1 cellular context compared by ENCODE assay signal in the genomic region with DNA sequence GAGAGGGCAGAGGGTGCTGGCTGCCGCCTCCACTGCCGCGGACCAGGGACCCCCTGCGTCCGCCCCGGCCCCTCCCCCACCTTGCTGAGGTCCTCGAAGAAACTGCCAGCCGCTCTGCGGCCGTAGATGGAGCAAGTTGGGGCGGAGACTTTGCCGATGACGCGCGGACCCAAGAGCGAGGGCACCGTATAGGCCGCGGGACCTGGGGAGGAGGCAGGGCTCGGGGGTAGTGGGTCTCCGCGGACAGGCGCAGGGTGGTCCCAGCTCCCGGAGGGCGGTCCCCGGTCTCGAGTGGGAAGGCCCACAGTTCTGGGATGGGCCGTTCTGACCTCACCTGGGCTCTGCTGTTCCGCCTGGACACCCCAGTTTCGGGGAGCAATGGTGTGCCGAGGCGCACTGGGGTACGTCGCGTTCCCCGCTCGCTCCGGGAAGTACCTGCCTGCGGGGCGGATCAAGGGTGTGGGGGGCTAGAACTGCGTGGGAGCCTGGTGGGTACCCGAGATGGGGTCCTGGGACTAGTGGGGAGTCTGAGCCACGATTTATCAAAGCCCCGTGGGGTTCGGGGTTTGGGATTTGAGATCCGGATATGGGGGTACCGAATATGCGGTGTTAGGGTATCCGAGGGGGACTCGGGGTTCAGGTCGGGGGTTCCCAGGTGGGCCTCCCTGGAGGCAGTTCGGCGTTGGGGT.
A peak's percentile ranks its signal among the peaks of the same experiment; 100 is the strongest.
TF ChIP-seq lines count a peak whose summit lies in the region.

No MANE protein-coding gene starts in this region.

TF ChIP-seq in HepG2, 621 proteins besides CTCF, POLR2A, EP300 and RAD21 (continued from another document and continues in another):
- TF ChIP-seq ZFP82 (CRISPR knock-in tag; IDR thresholded peaks at IDR 0.05; ENCODE audit: borderline replicate concordance) (peak; percentile 48; the same call in 1 of the 2 replicates), ZNF746 (CRISPR knock-in tag; IDR thresholded peaks at IDR 0.05) (no peak), SMYD3 (CRISPR knock-in tag; IDR thresholded peaks at IDR 0.05) (peak; percentile 79; the same call in 1 of the 2 replicates), ZNF326 (CRISPR knock-in tag; IDR thresholded peaks at IDR 0.05; ENCODE audit: borderline replicate concordance) (no peak), MXD1 (CRISPR knock-in tag; IDR thresholded peaks at IDR 0.05) (no peak), HIVEP1 (CRISPR knock-in tag; IDR thresholded peaks at IDR 0.05) (no peak), FOSL1 (CRISPR knock-in tag; IDR thresholded peaks at IDR 0.05; ENCODE audit: borderline replicate concordance) (no peak), DNMT1 (CRISPR knock-in tag; IDR thresholded peaks at IDR 0.05) (no peak), GATAD2A (CRISPR knock-in tag; IDR thresholded peaks at IDR 0.05) (no peak), SMARCC2 (IDR thresholded peaks at IDR 0.05) (no peak), LBX2 (CRISPR knock-in tag; IDR thresholded peaks at IDR 0.05; ENCODE audit: borderline replicate concordance) (no peak), EED (CRISPR knock-in tag; IDR thresholded peaks at IDR 0.05) (0 out of 2 replicates have a peak, but pooled peaks have one; percentile 38), JDP2 (CRISPR knock-in tag; IDR thresholded peaks at IDR 0.05; ENCODE audit: borderline replicate concordance) (no peak), POLR2G (IDR thresholded peaks at IDR 0.05; ENCODE audit: low read depth, low read length) (peak; percentile 8; the same call in 1 of the 2 replicates), ZNF792 (CRISPR knock-in tag; IDR thresholded peaks at IDR 0.05) (no peak), ZNF329 (CRISPR knock-in tag; IDR thresholded peaks at IDR 0.05; ENCODE audit: low read depth) (no peak), ZNF383 (CRISPR knock-in tag; IDR thresholded peaks at IDR 0.05; ENCODE audit: borderline replicate concordance) (no peak), BCL6 (CRISPR knock-in tag; IDR thresholded peaks at IDR 0.05) (peak; percentile 51), ZBTB33 (CRISPR knock-in tag; IDR thresholded peaks at IDR 0.05) (no peak), EHMT2 (IDR thresholded peaks at IDR 0.05; ENCODE audit: borderline replicate concordance, low read depth, low read length) (no peak), HDAC2 (CRISPR knock-in tag; IDR thresholded peaks at IDR 0.05) (no peak), ZNF777 (CRISPR knock-in tag; IDR thresholded peaks at IDR 0.05) (no peak; the same call in 1 of the 2 replicates), SNAPC4 (CRISPR knock-in tag; IDR thresholded peaks at IDR 0.05) (no peak), ZNF83 (CRISPR knock-in tag; IDR thresholded peaks at IDR 0.05; ENCODE audit: borderline replicate concordance) (no peak), AKNA (CRISPR knock-in tag; IDR thresholded peaks at IDR 0.05; ENCODE audit: borderline replicate concordance) (no peak), HHEX (CRISPR knock-in tag; IDR thresholded peaks at IDR 0.05) (no peak), RBM39 (IDR thresholded peaks at IDR 0.05; ENCODE audit: low read depth, low read length, poor library complexity, severe bottlenecking) (no peak), ATF7-NPFF (CRISPR knock-in tag; IDR thresholded peaks at IDR 0.05; ENCODE audit: low read depth) (peak; percentile 65; the same call in 1 of the 2 replicates), HBP1 (CRISPR knock-in tag; IDR thresholded peaks at IDR 0.05; ENCODE audit: low read depth) (no peak), NR2C2 (CRISPR knock-in tag; IDR thresholded peaks at IDR 0.05; ENCODE audit: borderline replicate concordance) (peak; percentile 69; the same call in 1 of the 2 replicates)
- TF ChIP-seq, protein P1, sequence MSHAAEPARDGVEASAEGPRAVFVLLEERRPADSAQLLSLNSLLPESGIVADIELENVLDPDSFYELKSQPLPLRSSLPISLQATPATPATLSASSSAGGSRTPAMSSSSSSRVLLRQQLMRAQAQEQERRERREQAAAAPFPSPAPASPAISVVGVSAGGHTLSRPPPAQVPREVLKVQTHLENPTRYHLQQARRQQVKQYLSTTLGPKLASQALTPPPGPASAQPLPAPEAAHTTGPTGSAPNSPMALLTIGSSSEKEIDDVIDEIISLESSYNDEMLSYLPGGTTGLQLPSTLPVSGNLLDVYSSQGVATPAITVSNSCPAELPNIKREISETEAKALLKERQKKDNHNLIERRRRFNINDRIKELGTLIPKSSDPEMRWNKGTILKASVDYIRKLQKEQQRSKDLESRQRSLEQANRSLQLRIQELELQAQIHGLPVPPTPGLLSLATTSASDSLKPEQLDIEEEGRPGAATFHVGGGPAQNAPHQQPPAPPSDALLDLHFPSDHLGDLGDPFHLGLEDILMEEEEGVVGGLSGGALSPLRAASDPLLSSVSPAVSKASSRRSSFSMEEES (CRISPR knock-in tag; IDR thresholded peaks at IDR 0.05): no peak
- TF ChIP-seq, protein P2, sequence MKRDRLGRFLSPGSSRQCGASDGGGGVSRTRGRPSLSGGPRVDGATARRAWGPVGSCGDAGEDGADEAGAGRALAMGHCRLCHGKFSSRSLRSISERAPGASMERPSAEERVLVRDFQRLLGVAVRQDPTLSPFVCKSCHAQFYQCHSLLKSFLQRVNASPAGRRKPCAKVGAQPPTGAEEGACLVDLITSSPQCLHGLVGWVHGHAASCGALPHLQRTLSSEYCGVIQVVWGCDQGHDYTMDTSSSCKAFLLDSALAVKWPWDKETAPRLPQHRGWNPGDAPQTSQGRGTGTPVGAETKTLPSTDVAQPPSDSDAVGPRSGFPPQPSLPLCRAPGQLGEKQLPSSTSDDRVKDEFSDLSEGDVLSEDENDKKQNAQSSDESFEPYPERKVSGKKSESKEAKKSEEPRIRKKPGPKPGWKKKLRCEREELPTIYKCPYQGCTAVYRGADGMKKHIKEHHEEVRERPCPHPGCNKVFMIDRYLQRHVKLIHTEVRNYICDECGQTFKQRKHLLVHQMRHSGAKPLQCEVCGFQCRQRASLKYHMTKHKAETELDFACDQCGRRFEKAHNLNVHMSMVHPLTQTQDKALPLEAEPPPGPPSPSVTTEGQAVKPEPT (CRISPR knock-in tag; IDR thresholded peaks at IDR 0.05; ENCODE audit: low read depth): no peak
- TF ChIP-seq, protein P3, sequence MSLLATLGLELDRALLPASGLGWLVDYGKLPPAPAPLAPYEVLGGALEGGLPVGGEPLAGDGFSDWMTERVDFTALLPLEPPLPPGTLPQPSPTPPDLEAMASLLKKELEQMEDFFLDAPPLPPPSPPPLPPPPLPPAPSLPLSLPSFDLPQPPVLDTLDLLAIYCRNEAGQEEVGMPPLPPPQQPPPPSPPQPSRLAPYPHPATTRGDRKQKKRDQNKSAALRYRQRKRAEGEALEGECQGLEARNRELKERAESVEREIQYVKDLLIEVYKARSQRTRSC (CRISPR knock-in tag; IDR thresholded peaks at IDR 0.05; ENCODE audit: low read depth): no peak
